ENCODE assay signal across 8 cellular contexts in the genomic region with DNA sequence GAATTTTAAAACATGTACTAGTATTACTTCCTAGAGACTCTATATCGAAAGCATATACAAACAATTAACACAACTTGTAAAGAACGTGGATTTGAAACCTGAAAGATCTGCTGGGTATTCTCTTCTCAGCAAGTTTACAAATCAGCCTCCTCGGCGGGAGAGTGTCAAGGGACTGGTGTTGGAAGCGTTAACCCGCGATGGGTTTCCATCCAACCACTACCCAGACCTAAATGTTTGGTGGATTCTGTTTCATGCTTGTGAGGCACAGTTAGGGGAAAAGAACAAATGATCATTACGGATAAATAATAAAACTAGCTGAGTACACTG. TPM values are rescaled to one million over a fixed set of nuclear protein-coding genes. Genes with fewer than 3 reads are reported as not detected.
A peak's percentile ranks its signal among the peaks of the same experiment; 100 is the strongest.
DNase-seq lines count a peak whose midpoint lies in the region; ATAC-seq and TF ChIP-seq lines count a peak whose summit lies in the region.

No MANE protein-coding gene starts in this region.

- no peak overlapping the region for H4K8ac ChIP-seq in neuronal stem cell (ENCODE audit: low read depth, low read length)

- H2BK12ac ChIP-seq in neuronal stem cell (ENCODE audit: low read length) = no peak overlapping the region

- no peaks in the 10 kb centered on the region for H3K9me3 Mint-ChIP-seq in activated CD8-positive, alpha-beta T cell treated with anti-CD3 and anti-CD28 coated beads, Interleukin-2, amount 10 ng/mL, durations not matched to agents 7 days and 5 days (ENCODE audit: insufficient read depth)

- H2BK5ac ChIP-seq in neuronal stem cell (ENCODE audit: low read length) = no peak overlapping the region

- CTCF ChIA-PET in activated CD8-positive, alpha-beta T cell treated with anti-CD3 and anti-CD28 coated beads, Interleukin-2, amount 10 ng/mL, durations not matched to agents 7 days and 5 days (lab: Charles Lee) = interaction anchor here (1.0 to 2.3 kb wide), 4 partner anchors 9 to 465 kb away, joined by 3 to 16 read pairs (median 4); a partner anchor contains a TSS

- no peak overlapping the region for H3K4ac ChIP-seq in neuronal stem cell (ENCODE audit: low read length)

- peaks cover 9% of the 10 kb centered on the region for H3K36me3 Mint-ChIP-seq in activated CD8-positive, alpha-beta T cell treated with anti-CD3 and anti-CD28 coated beads, Interleukin-2, amount 10 ng/mL, durations not matched to agents 7 days and 5 days (ENCODE audit: low read depth)

- peaks cover 27% of the 10 kb centered on the region for H3K79me2 ChIP-seq in DND-41 (ENCODE audit: insufficient read depth, low read length)

- no peak overlapping the region for H3K23ac ChIP-seq in neuronal stem cell (ENCODE audit: low read depth, low read length, poor library complexity)

- peaks cover 21% of the 10 kb centered on the region for H3K4me1 Mint-ChIP-seq in activated CD8-positive, alpha-beta T cell treated with anti-CD3 and anti-CD28 coated beads, Interleukin-2, amount 10 ng/mL, durations not matched to agents 7 days and 5 days (ENCODE audit: low read depth)

- no peak overlapping the region for H2BK15ac ChIP-seq in neuronal stem cell (ENCODE audit: low read length)

- no peak overlapping the region for H2AK5ac ChIP-seq in neuronal stem cell (ENCODE audit: low read depth, low read length)

- H3K9me3 ChIP-seq in DND-41 (ENCODE audit: insufficient read depth, low read length, severe bottlenecking) (no peaks in the 10 kb centered on the region), esophagus squamous epithelium (no peaks in the 10 kb centered on the region), neuronal stem cell (replicated peaks in 1 of 2; ENCODE audit: control insufficient read depth in 2 of 2, insufficient read depth in 1 of 2, low read depth in 1 of 2, low read length in 2 of 2) (no peaks in the 10 kb centered on the region)

- H3K79me1 ChIP-seq in neuronal stem cell (ENCODE audit: low read depth, low read length) = no peaks in the 10 kb centered on the region

- H3K4me3 ChIP-seq in DND-41 (ENCODE audit: low read depth in 1 of 2, low read length in 2 of 2) (peak overlapping the region; percentile 37 to 66), esophagus squamous epithelium (peak overlapping the region; percentile 72 to 80 (median 74)), neuronal stem cell (ENCODE audit: low read length in 2 of 2) (peak overlapping the region; percentile 66 to 97)

- ATAC-seq in DND-41 (ENCODE audit: insufficient read depth, low read depth) (peak; percentile 18), GM19467 (IDR thresholded peaks at IDR 0.05; ENCODE audit: unreplicated experiment) (peak; percentile 17), HG03575 (IDR thresholded peaks at IDR 0.05; ENCODE audit: extremely low read depth, insufficient number of reproducible peaks, low FRiP score, unreplicated experiment) (peak; percentile 4)
- ATAC-seq in activated CD8-positive, alpha-beta T cell treated with anti-CD3 and anti-CD28 coated beads, Interleukin-2, amount 10 ng/mL, durations not matched to agents 7 days and 5 days = no peak

- H3K14ac ChIP-seq in neuronal stem cell (ENCODE audit: low read length) = no peak overlapping the region

- H3K9ac ChIP-seq in DND-41 (ENCODE audit: low read depth, low read length) = peak overlapping the region; percentile 63
- H3K9ac ChIP-seq in neuronal stem cell (ENCODE audit: low read depth, low read length, poor library complexity) = no peak overlapping the region

- no peak for TF ChIP-seq POLR2A in esophagus squamous epithelium (IDR thresholded peaks at IDR 0.05)

- intact Hi-C loops in esophagus squamous epithelium (cut with DNase I) = no loop called here

- H3K4me2 ChIP-seq in DND-41 (ENCODE audit: insufficient read depth, low read length) (peak overlapping the region; percentile 66), neuronal stem cell (ENCODE audit: insufficient read depth, low read length, poor library complexity, severe bottlenecking) (peak overlapping the region; percentile 63)

- peaks cover 24% of the 10 kb centered on the region for H3K4me1 ChIP-seq in DND-41 (ENCODE audit: insufficient read depth, low read length)
- H3K4me1 ChIP-seq in esophagus squamous epithelium = peaks cover 0 to 16% (median 0%) of the 10 kb centered on the region in 3 donors
- no peaks in the 10 kb centered on the region for H3K4me1 ChIP-seq in neuronal stem cell (ENCODE audit: control insufficient read depth in 2 of 2, insufficient read depth in 1 of 2, low read depth in 1 of 2, low read length in 2 of 2)

- H2AFZ ChIP-seq in DND-41 (ENCODE audit: low read depth, low read length) = peak overlapping the region; percentile 81
- peak overlapping the region; percentile 89 for H2AFZ ChIP-seq in neuronal stem cell (ENCODE audit: low read length)

- no peaks in the 10 kb centered on the region for H3K27me3 Mint-ChIP-seq in activated CD8-positive, alpha-beta T cell treated with anti-CD3 and anti-CD28 coated beads, Interleukin-2, amount 10 ng/mL, durations not matched to agents 7 days and 5 days (ENCODE audit: low read depth)

- WGBS in esophagus squamous epithelium, 2 donors = 0 to 3% methylated on average over 8 of the region's 8 CpGs
- WGBS in neuronal stem cell (ENCODE audit: extremely low coverage in 2 of 2, insufficient read length in 2 of 2, insufficient replicate concordance in 1 of 2), 2 donors = no CpG with 5 or more reads among the region's 8 CpGs

- H2BK120ac ChIP-seq in neuronal stem cell (ENCODE audit: low read depth, low read length) = no peak overlapping the region

- POLR2A ChIA-PET in activated CD8-positive, alpha-beta T cell treated with anti-CD3 and anti-CD28 coated beads, Interleukin-2, amount 10 ng/mL, durations not matched to agents 7 days and 5 days (lab: Charles Lee) = interaction anchor here (0.6 to 1.8 kb wide), 8 partner anchors 8 to 296 kb away, joined by 3 to 22 read pairs (median 8); a partner anchor contains a TSS

- no peaks in the 10 kb centered on the region for H4K20me1 ChIP-seq in DND-41 (ENCODE audit: insufficient read depth, low read length)

- peak overlapping the region; percentile 97 for H3K27ac Mint-ChIP-seq in activated CD8-positive, alpha-beta T cell treated with anti-CD3 and anti-CD28 coated beads, Interleukin-2, amount 10 ng/mL, durations not matched to agents 7 days and 5 days

- H3K18ac ChIP-seq in neuronal stem cell (ENCODE audit: low read length) = no peak overlapping the region

- H4K91ac ChIP-seq in neuronal stem cell (ENCODE audit: low read depth, low read length, poor library complexity) = no peak overlapping the region

- DNase-seq in DND-41 (peak; percentile 45), esophagus squamous epithelium (lab: John Stamatoyannopoulos, UW) (no peak), neuronal stem cell (ENCODE audit: low spot score) (no peak), UCSD-AML1 (lab: John Stamatoyannopoulos, UW; ENCODE audit: unreplicated experiment) (no peak), NAMALWA (ENCODE audit: low spot score) (no peak)
- DNase-seq in activated CD8-positive, alpha-beta T cell treated with anti-CD3 and anti-CD28 coated beads, Interleukin-2, amount 10 ng/mL, durations not matched to agents 7 days and 5 days = no peak

- H3K4me3 Mint-ChIP-seq in activated CD8-positive, alpha-beta T cell treated with anti-CD3 and anti-CD28 coated beads, Interleukin-2, amount 10 ng/mL, durations not matched to agents 7 days and 5 days = peak overlapping the region; percentile 86

- H3K27ac ChIP-seq in DND-41 (ENCODE audit: low read length) (peak overlapping the region; percentile 83), esophagus squamous epithelium (peak overlapping the region; percentile 93 to 98 (median 97)), neuronal stem cell (replicated peaks; ENCODE audit: low read length) (no peak overlapping the region)

- H3K36me3 ChIP-seq in DND-41 (ENCODE audit: insufficient read depth, low read length) = no peaks in the 10 kb centered on the region
- H3K36me3 ChIP-seq in esophagus squamous epithelium = no peaks in the 10 kb centered on the region
- no peaks in the 10 kb centered on the region for H3K36me3 ChIP-seq in neuronal stem cell (replicated peaks in 1 of 2; ENCODE audit: control insufficient read depth in 2 of 2, insufficient read depth in 2 of 2, low read length in 2 of 2)

- TF ChIP-seq CTCF in DND-41 (IDR thresholded peaks at IDR 0.05; ENCODE audit: borderline replicate concordance, extremely low read depth, low read length, poor library complexity, severe bottlenecking) (no peak), esophagus squamous epithelium (IDR thresholded peaks at IDR 0.05) (no peak)

- no peaks in the 10 kb centered on the region for H3K27me3 ChIP-seq in DND-41 (ENCODE audit: insufficient read depth, low read length, poor library complexity)
- no peaks in the 10 kb centered on the region for H3K27me3 ChIP-seq in esophagus squamous epithelium
- no peaks in the 10 kb centered on the region for H3K27me3 ChIP-seq in neuronal stem cell (ENCODE audit: control insufficient read depth in 3 of 3, insufficient read depth in 3 of 3, low read depth in 1 of 3, low read length in 3 of 3)

RNA-seq across cellular contexts. Expression of a gene that starts 0.8 kb away (rescaled TPM):
- 10 to 100 TPM; 23.0 to 29.4 TPM for total RNA-seq in activated CD8-positive, alpha-beta T cell treated with anti-CD3 and anti-CD28 coated beads, Interleukin-2, amount 10 ng/mL, durations not matched to agents 7 days and 5 days
- total RNA-seq in esophagus squamous epithelium = 10 to 100 TPM in 1 of 4 donors, 1 to 10 TPM in 3; 4.5 to 15.1 (median 8.7) TPM
- 5.4 TPM for polyA plus RNA-seq in neuronal stem cell (2013, experiment 1 of 2)
- polyA plus RNA-seq in neuronal stem cell (2013, experiment 2 of 2) = 5.6 TPM

RNA-seq across cellular contexts. Expression of a gene that starts 58.4 kb away (rescaled TPM):
- total RNA-seq in activated CD8-positive, alpha-beta T cell treated with anti-CD3 and anti-CD28 coated beads, Interleukin-2, amount 10 ng/mL, durations not matched to agents 7 days and 5 days = 100 to 1,000 TPM; 119 to 125 TPM
- 10 to 100 TPM; 34.0 to 73.1 (median 37.8) TPM for total RNA-seq in esophagus squamous epithelium
- 134 TPM for polyA plus RNA-seq in neuronal stem cell (2013, experiment 1 of 2)
- 134 TPM for polyA plus RNA-seq in neuronal stem cell (2013, experiment 2 of 2)
